In genomic region chr1:232613752-232614381, GRCh38 we compare ENCODE assay signal across 9 cellular contexts.
A peak's percentile ranks its signal among the peaks of the same experiment; 100 is the strongest.
DNase-seq lines count a peak whose midpoint lies in the region; ATAC-seq and TF ChIP-seq lines count a peak whose summit lies in the region.
"Had no signal": no experiment of that assay in that cellular context is flagged by ENCODE, and none has a peak within 500 bp of the region (broad histone marks: within the 10 kb centered on the region; RNA-seq: fewer than 3 reads in every experiment).

No MANE protein-coding gene starts in this region.

- H3K4me1 Mint-ChIP-seq in dendritic cell treated with granulocyte-macrophage colony-stimulating factor and Interleukin-4, amounts not matched to agents 40 ng/mL and 50 ng/mL, for 4 days (ENCODE audit: low read depth) = peaks cover 65% of the 10 kb centered on the region

- TF ChIP-seq CTCF in GM13976 (IDR thresholded peaks at IDR 0.05; ENCODE audit: borderline replicate concordance, control extremely low read depth, extremely low read depth, insufficient read depth, missing control alignments) = no peak

- H3K27ac Mint-ChIP-seq in dendritic cell treated with granulocyte-macrophage colony-stimulating factor and Interleukin-4, amounts not matched to agents 40 ng/mL and 50 ng/mL, for 4 days = peak overlapping the region; percentile 59
- H3K27ac Mint-ChIP-seq: stimulated activated naive CD8-positive, alpha-beta T cell treated with anti-CD3 and anti-CD28 coated beads, Interleukin-15, Interleukin-2, amounts not matched to agents 100 ng/mL and 50 ng/mL, for 24 hours had no signal

- DNase-seq in DMS153 treated with DMSO at 0.1 percent for 48 hours (lab: John Stamatoyannopoulos, UW; ENCODE audit: unreplicated experiment) = peak; percentile 11
- peak; percentile 48 for DNase-seq in NCI-H146 treated with DMSO at 0.1 percent for 48 hours (lab: John Stamatoyannopoulos, UW; ENCODE audit: unreplicated experiment)
- DNase-seq in non-pigmented ciliary epithelial cell (ENCODE audit: low read depth) = peak; percentile 81
- no peak for DNase-seq in GM13976 (ENCODE audit: low spot score)
- no peak for DNase-seq in T-helper 2 cell

- in situ Hi-C loops in GM13976 (cut with MboI; ENCODE audit: low sequenced_read_pairs, unreplicated experiment) = no loop called here

- no peaks in the 10 kb centered on the region for H3K9me3 Mint-ChIP-seq in dendritic cell treated with granulocyte-macrophage colony-stimulating factor and Interleukin-4, amounts not matched to agents 40 ng/mL and 50 ng/mL, for 4 days
- H3K9me3 Mint-ChIP-seq: stimulated activated naive CD8-positive, alpha-beta T cell treated with anti-CD3 and anti-CD28 coated beads, Interleukin-15, Interleukin-2, amounts not matched to agents 100 ng/mL and 50 ng/mL, for 24 hours had no signal

- ATAC-seq in GM18907 (IDR thresholded peaks at IDR 0.05; ENCODE audit: unreplicated experiment) (no peak), HG02884 (IDR thresholded peaks at IDR 0.05; ENCODE audit: unreplicated experiment) (no peak)

- H3K36me3 Mint-ChIP-seq in dendritic cell treated with granulocyte-macrophage colony-stimulating factor and Interleukin-4, amounts not matched to agents 40 ng/mL and 50 ng/mL, for 4 days (ENCODE audit: low read depth) = peaks cover 21% of the 10 kb centered on the region

- intact Hi-C loops in dendritic cell treated with granulocyte-macrophage colony-stimulating factor and Interleukin-4, amounts not matched to agents 40 ng/mL and 50 ng/mL, for 4 days (cut with micrococcal nuclease) = no loop called here

- H3K4me3 Mint-ChIP-seq in dendritic cell treated with granulocyte-macrophage colony-stimulating factor and Interleukin-4, amounts not matched to agents 40 ng/mL and 50 ng/mL, for 4 days = no peak overlapping the region
- H3K4me3 Mint-ChIP-seq: stimulated activated naive CD8-positive, alpha-beta T cell treated with anti-CD3 and anti-CD28 coated beads, Interleukin-15, Interleukin-2, amounts not matched to agents 100 ng/mL and 50 ng/mL, for 24 hours had no signal

- H3K27me3 Mint-ChIP-seq in dendritic cell treated with granulocyte-macrophage colony-stimulating factor and Interleukin-4, amounts not matched to agents 40 ng/mL and 50 ng/mL, for 4 days = no peaks in the 10 kb centered on the region

Comparison
In these comparisons a context has a peak if more than half of its experiments do, and no peak if none do; other contexts are left out.
1. DNase-seq: peak in DMS153 treated with DMSO at 0.1 percent for 48 hours (single experiment), NCI-H146 treated with DMSO at 0.1 percent for 48 hours (single experiment) and non-pigmented ciliary epithelial cell (single experiment); none in GM13976 (single experiment) and T-helper 2 cell (0 of 5).